1 cellular context compared by ENCODE assay signal in the genomic region with DNA sequence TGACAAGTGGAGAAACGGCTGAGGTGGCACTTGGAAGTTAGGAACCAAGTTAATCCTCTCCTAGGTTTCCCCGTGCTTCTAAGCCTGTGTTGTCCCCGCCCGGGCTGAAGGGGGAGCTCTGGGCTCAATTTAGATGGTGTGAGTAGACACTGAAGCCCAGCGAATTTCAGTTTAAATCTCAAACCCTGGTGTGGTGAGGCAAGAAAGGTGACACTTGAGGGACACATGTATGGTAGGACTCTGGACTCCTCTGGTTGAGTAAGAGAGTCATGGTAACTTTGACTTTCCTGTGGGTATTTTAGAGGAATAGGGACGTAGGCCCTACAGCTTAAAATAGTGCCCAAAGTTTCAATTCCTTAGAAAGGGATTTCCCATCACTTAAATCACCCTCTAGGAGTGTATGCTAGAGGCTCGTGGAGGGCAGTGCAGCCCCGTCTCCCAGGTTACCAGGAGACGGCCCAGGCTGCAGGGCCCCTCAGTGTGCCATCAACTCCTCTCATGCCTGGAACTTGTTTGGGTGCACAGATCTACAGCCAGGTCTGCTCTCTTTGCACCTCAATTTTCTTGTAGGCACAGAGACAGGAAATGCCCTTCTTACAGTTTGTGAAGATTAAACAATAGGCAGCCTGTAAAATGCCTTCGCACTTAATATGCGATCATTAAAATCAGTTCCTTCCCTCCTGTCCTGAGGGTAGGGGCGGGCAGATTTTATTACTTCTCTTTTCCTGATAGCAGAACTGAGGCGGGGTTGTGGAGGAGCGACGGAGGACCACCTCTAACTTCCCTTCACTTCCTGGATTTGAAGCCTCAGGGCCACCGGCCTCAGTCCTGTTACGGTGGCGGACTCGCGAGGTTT.
TF ChIP-seq lines count a peak whose summit lies in the region.

No MANE protein-coding gene starts in this region.

TF ChIP-seq in HCT116, 20 proteins besides CTCF, POLR2A, EP300 and RAD21 (continued from another document):
- TF ChIP-seq YY1 (IDR thresholded peaks at IDR 0.05; ENCODE audit: extremely low read depth, insufficient replicate concordance, low read depth, low read length) (no peak), EGR1 (IDR thresholded peaks at IDR 0.05; ENCODE audit: low read depth) (no peak), TCF7L2 (IDR thresholded peaks at IDR 0.05; ENCODE audit: borderline replicate concordance, extremely low read depth, insufficient read depth, insufficient read length) (no peak)
- TF ChIP-seq, protein P1, sequence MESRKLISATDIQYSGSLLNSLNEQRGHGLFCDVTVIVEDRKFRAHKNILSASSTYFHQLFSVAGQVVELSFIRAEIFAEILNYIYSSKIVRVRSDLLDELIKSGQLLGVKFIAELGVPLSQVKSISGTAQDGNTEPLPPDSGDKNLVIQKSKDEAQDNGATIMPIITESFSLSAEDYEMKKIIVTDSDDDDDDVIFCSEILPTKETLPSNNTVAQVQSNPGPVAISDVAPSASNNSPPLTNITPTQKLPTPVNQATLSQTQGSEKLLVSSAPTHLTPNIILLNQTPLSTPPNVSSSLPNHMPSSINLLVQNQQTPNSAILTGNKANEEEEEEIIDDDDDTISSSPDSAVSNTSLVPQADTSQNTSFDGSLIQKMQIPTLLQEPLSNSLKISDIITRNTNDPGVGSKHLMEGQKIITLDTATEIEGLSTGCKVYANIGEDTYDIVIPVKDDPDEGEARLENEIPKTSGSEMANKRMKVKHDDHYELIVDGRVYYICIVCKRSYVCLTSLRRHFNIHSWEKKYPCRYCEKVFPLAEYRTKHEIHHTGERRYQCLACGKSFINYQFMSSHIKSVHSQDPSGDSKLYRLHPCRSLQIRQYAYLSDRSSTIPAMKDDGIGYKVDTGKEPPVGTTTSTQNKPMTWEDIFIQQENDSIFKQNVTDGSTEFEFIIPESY (IDR thresholded peaks at IDR 0.05; ENCODE audit: extremely low read depth, insufficient replicate concordance, low read length): no peak
